In the genomic region with DNA sequence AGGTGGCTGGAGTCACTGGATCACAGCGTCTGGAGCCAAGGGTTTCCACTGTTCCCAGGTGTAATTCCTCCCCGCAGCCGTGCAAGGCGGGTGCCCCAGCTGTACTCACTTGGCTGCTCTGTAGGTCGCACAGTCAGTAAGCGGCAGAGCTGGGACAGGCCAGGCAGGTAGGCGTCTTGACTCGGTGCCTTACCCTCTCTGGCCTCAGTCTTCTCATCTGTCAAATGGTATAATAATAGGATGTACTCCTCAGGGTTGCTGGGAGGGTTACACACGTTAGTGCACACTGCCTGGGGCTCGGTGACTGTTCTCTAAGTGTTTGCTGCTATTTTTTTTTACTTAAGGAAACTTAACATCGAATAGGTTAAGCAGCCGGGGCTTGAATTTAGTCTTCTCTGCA, we compare ENCODE assay signal across 11 cellular contexts. TPM values are rescaled to one million over a fixed set of nuclear protein-coding genes. Genes with fewer than 3 reads are reported as not detected.
DNase-seq lines count a peak whose midpoint lies in the region; ATAC-seq and TF ChIP-seq lines count a peak whose summit lies in the region.
"Had no signal": no experiment of that assay in that cellular context is flagged by ENCODE, and none has a peak within 500 bp of the region (broad histone marks: within the 10 kb centered on the region; RNA-seq: fewer than 3 reads in every experiment).

No MANE protein-coding gene starts in this region.

- H3K27ac Mint-ChIP-seq in stimulated activated naive CD8-positive, alpha-beta T cell treated with anti-CD3 and anti-CD28 coated beads, Interleukin-15, amount 100 ng/mL, for 72 hours = no peak overlapping the region
- H3K27ac Mint-ChIP-seq in nephron = peak overlapping the region in 2 of 3 experiments; percentile 51 to 78

- no peak overlapping the region for H3K4me3 Mint-ChIP-seq in stimulated activated naive CD8-positive, alpha-beta T cell treated with anti-CD3 and anti-CD28 coated beads, Interleukin-15, amount 100 ng/mL, for 72 hours
- no peak overlapping the region for H3K4me3 Mint-ChIP-seq in nephron

- no peaks in the 10 kb centered on the region for H3K36me3 Mint-ChIP-seq in nephron (ENCODE audit: low read depth)

- no peaks in the 10 kb centered on the region for H3K9me3 Mint-ChIP-seq in stimulated activated naive CD8-positive, alpha-beta T cell treated with anti-CD3 and anti-CD28 coated beads, Interleukin-15, amount 100 ng/mL, for 72 hours
- H3K9me3 Mint-ChIP-seq in nephron = no peaks in the 10 kb centered on the region
- H3K9me3 Mint-ChIP-seq: H9 had no signal

- H3K27me3 Mint-ChIP-seq in stimulated activated naive CD8-positive, alpha-beta T cell treated with anti-CD3 and anti-CD28 coated beads, Interleukin-15, amount 100 ng/mL, for 72 hours = no peaks in the 10 kb centered on the region
- peaks cover 4% of the 10 kb centered on the region for H3K27me3 Mint-ChIP-seq in nephron (ENCODE audit: low read depth)

- peaks cover 7% of the 10 kb centered on the region for H3K4me1 Mint-ChIP-seq in stimulated activated naive CD8-positive, alpha-beta T cell treated with anti-CD3 and anti-CD28 coated beads, Interleukin-15, amount 100 ng/mL, for 72 hours
- H3K4me1 Mint-ChIP-seq in nephron = peaks cover 23% of the 10 kb centered on the region

- no peak for DNase-seq in stimulated activated naive CD8-positive, alpha-beta T cell treated with anti-CD3 and anti-CD28 coated beads, Interleukin-15, amount 100 ng/mL, for 72 hours
- DNase-seq in stimulated activated naive CD8-positive, alpha-beta T cell treated with anti-CD3 and anti-CD28 coated beads, Interleukin-15, Interleukin-2, amounts not matched to agents 100 U/mL and 50 U/mL, for 24 hours = no peak
- DNase-seq in midbrain (lab: John Stamatoyannopoulos, UW) = no peak
- no peak for DNase-seq in NCI-H748 treated with DMSO at 0.1 percent for 48 hours (lab: John Stamatoyannopoulos, UW)
- no peak for DNase-seq in A172 (ENCODE audit: low spot score)
- DNase-seq: NCI-H1417 treated with DMSO at 0.1 percent for 48 hours had no signal

- ATAC-seq in stimulated activated naive CD8-positive, alpha-beta T cell treated with anti-CD3 and anti-CD28 coated beads, Interleukin-15, amount 100 ng/mL, for 72 hours = peak; percentile 27
- ATAC-seq in stimulated activated naive CD8-positive, alpha-beta T cell treated with anti-CD3 and anti-CD28 coated beads, Interleukin-15, Interleukin-2, amounts not matched to agents 100 U/mL and 50 U/mL, for 24 hours = no peak
- ATAC-seq in SK-N-SH treated with all-trans-retinoic acid at 6 μM for 48 hours (peak; percentile 26), HG03432 (IDR thresholded peaks at IDR 0.05; ENCODE audit: unreplicated experiment) (no peak)

- TF ChIP-seq CTCF in nephron (IDR thresholded peaks at IDR 0.05; ENCODE audit: unreplicated experiment in 3 of 3) = no peak

TF ChIP-seq in SK-N-SH treated with all-trans-retinoic acid at 6 μM for 48 hours, 23 proteins besides CTCF, POLR2A, EP300 and RAD21:
- no peak for TF ChIP-seq TCF4 (CRISPR knock-in tag; IDR thresholded peaks at IDR 0.05; ENCODE audit: borderline replicate concordance)
- no peak for TF ChIP-seq PATZ1 (CRISPR knock-in tag; IDR thresholded peaks at IDR 0.05; ENCODE audit: borderline replicate concordance)
- TF ChIP-seq, protein P1, sequence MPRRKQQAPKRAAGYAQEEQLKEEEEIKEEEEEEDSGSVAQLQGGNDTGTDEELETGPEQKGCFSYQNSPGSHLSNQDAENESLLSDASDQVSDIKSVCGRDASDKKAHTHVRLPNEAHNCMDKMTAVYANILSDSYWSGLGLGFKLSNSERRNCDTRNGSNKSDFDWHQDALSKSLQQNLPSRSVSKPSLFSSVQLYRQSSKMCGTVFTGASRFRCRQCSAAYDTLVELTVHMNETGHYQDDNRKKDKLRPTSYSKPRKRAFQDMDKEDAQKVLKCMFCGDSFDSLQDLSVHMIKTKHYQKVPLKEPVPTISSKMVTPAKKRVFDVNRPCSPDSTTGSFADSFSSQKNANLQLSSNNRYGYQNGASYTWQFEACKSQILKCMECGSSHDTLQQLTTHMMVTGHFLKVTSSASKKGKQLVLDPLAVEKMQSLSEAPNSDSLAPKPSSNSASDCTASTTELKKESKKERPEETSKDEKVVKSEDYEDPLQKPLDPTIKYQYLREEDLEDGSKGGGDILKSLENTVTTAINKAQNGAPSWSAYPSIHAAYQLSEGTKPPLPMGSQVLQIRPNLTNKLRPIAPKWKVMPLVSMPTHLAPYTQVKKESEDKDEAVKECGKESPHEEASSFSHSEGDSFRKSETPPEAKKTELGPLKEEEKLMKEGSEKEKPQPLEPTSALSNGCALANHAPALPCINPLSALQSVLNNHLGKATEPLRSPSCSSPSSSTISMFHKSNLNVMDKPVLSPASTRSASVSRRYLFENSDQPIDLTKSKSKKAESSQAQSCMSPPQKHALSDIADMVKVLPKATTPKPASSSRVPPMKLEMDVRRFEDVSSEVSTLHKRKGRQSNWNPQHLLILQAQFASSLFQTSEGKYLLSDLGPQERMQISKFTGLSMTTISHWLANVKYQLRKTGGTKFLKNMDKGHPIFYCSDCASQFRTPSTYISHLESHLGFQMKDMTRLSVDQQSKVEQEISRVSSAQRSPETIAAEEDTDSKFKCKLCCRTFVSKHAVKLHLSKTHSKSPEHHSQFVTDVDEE (CRISPR knock-in tag; IDR thresholded peaks at IDR 0.05) = no peak
- TF ChIP-seq SNAI2 (CRISPR knock-in tag; IDR thresholded peaks at IDR 0.05) = no peak
- no peak for TF ChIP-seq ZNF8 (CRISPR knock-in tag; IDR thresholded peaks at IDR 0.05)
- TF ChIP-seq OSR1 (CRISPR knock-in tag; IDR thresholded peaks at IDR 0.05) = no peak

RNA-seq across cellular contexts. Expression of gene MYL10, which starts 27.0 kb away (rescaled TPM):
- total RNA-seq in A172 (2014; rRNA removed; shearing (Covaris generic)) = not detected in 2 replicates
- total RNA-seq: Daoy had no signal

Comparison
In these comparisons a context has a peak if more than half of its experiments do, and no peak if none do; other contexts are left out.
1. ATAC-seq: peak in stimulated activated naive CD8-positive, alpha-beta T cell treated with anti-CD3 and anti-CD28 coated beads, Interleukin-15, amount 100 ng/mL, for 72 hours (single experiment) and SK-N-SH treated with all-trans-retinoic acid at 6 μM for 48 hours (single experiment); none in stimulated activated naive CD8-positive, alpha-beta T cell treated with anti-CD3 and anti-CD28 coated beads, Interleukin-15, Interleukin-2, amounts not matched to agents 100 U/mL and 50 U/mL, for 24 hours (single experiment) and HG03432 (single experiment).
2. H3K27ac Mint-ChIP-seq: peak in nephron (2 of 3); none in stimulated activated naive CD8-positive, alpha-beta T cell treated with anti-CD3 and anti-CD28 coated beads, Interleukin-15, amount 100 ng/mL, for 72 hours (0 of 2).